In the genomic region with DNA sequence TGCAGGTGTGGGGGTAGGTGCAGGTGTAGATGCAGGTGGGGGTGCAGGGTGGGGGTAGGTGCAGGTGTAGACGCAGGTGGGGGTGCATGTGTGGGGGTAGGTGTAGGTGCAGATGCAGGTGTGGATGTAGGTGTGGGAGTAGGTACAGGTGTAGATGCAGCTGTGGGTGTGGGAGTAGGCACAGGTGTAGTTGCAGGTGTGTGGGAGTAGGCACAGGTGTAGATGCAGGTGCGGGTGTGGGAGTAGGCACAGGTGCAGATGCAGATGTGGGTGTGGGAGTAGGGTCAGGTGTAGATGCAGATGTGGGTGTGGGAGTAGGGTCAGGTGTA, we compare ENCODE assay signal across 8 cellular contexts.
"Had no signal": no experiment of that assay in that cellular context is flagged by ENCODE, and none has a peak within 500 bp of the region (broad histone marks: within the 10 kb centered on the region; RNA-seq: fewer than 3 reads in every experiment).

No MANE protein-coding gene starts in this region.

- H3K27ac Mint-ChIP-seq: activated CD4-positive, alpha-beta T cell treated with anti-CD3 and anti-CD28 coated beads, Interleukin-2, amount 10 ng/mL, durations not matched to agents 7 days and 5 days; activated naive CD4-positive, alpha-beta T cell treated with anti-CD3 and anti-CD28 coated beads, Interleukin-2, amount 50 U/mL, for 24 hours; nephron; WTC11 had no signal

- H3K9me3 Mint-ChIP-seq: activated CD4-positive, alpha-beta T cell treated with anti-CD3 and anti-CD28 coated beads, Interleukin-2, amount 10 ng/mL, durations not matched to agents 7 days and 5 days; activated naive CD4-positive, alpha-beta T cell treated with anti-CD3 and anti-CD28 coated beads, Interleukin-2, amount 50 U/mL, for 24 hours; nephron; WTC11 had no signal

- H3K27me3 Mint-ChIP-seq: activated CD4-positive, alpha-beta T cell treated with anti-CD3 and anti-CD28 coated beads, Interleukin-2, amount 10 ng/mL, durations not matched to agents 7 days and 5 days; activated naive CD4-positive, alpha-beta T cell treated with anti-CD3 and anti-CD28 coated beads, Interleukin-2, amount 50 U/mL, for 24 hours had no signal

- DNase-seq: activated CD4-positive, alpha-beta T cell treated with anti-CD3 and anti-CD28 coated beads, Interleukin-2, amount 10 ng/mL, durations not matched to agents 7 days and 5 days; effector CD4-positive, alpha-beta T cell; esophagus squamous epithelium; hypothalamus had no signal

- H3K4me1 Mint-ChIP-seq: activated CD4-positive, alpha-beta T cell treated with anti-CD3 and anti-CD28 coated beads, Interleukin-2, amount 10 ng/mL, durations not matched to agents 7 days and 5 days; activated naive CD4-positive, alpha-beta T cell treated with anti-CD3 and anti-CD28 coated beads, Interleukin-2, amount 50 U/mL, for 24 hours; nephron; WTC11 had no signal

- ATAC-seq: pancreas, WTC11 had no signal

- H3K4me3 Mint-ChIP-seq: activated CD4-positive, alpha-beta T cell treated with anti-CD3 and anti-CD28 coated beads, Interleukin-2, amount 10 ng/mL, durations not matched to agents 7 days and 5 days; activated naive CD4-positive, alpha-beta T cell treated with anti-CD3 and anti-CD28 coated beads, Interleukin-2, amount 50 U/mL, for 24 hours; nephron; WTC11 had no signal

- H3K36me3 Mint-ChIP-seq: WTC11 had no signal
